8 cellular contexts compared by ENCODE assay signal in the genomic region with DNA sequence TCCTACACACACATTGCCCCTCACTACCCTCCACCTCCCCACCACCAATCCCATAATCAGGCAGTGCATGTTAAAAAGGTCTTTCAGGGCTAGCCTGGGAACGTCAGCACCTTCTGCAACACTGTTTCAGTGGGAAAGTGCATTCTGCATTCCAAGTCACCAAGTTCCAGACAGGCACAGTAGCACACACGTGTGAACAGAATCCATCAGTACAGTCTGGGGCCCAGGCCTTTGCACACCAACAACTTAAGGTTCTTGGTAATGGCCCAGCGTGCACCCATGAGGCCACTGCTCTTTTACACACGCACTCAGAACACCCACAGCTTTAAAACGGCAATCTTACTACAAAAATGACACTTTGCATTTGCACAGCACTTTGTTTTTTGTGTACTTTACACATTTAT. TPM values are rescaled to one million over a fixed set of nuclear protein-coding genes. Genes with fewer than 3 reads are reported as not detected.
A peak's percentile ranks its signal among the peaks of the same experiment; 100 is the strongest.
DNase-seq lines count a peak whose midpoint lies in the region; FAIRE-seq and TF ChIP-seq lines count a peak whose summit lies in the region.

No MANE protein-coding gene starts in this region.

- TF ChIP-seq CTCF in epithelial cell of proximal tubule (conservative IDR thresholded peaks at IDR 0.05; ENCODE audit: low read depth, low read length) (no peak), progenitor cell of endocrine pancreas (IDR thresholded peaks at IDR 0.05; ENCODE audit: unreplicated experiment) (no peak)

- peak overlapping the region; percentile 97 for H3K27ac Mint-ChIP-seq in progenitor cell of endocrine pancreas

- DNase-seq in EH (ENCODE audit: low read depth), result peak; percentile 54
- peak; percentile 37 for DNase-seq in RCC 7860 (ENCODE audit: low spot score)
- no peak for DNase-seq in epithelial cell of proximal tubule (ENCODE audit: low read depth)
- DNase-seq in progenitor cell of endocrine pancreas (ENCODE audit: low spot score, unreplicated experiment), result no peak
- no peak for DNase-seq in KG1 (lab: John Stamatoyannopoulos, UW)
- DNase-seq in NCI-H1105 treated with DMSO at 0.1 percent for 48 hours (lab: John Stamatoyannopoulos, UW), result no peak
- DNase-seq in DMS114 treated with DMSO at 0.1 percent for 48 hours (lab: John Stamatoyannopoulos, UW; ENCODE audit: unreplicated experiment), result no peak
- DNase-seq in NCI-H1694 treated with DMSO at 0.1 percent for 48 hours (lab: John Stamatoyannopoulos, UW), result no peak

- no peak for FAIRE-seq in RCC 7860 (lab: Jason Lieb, UNC)

- H3K27me3 Mint-ChIP-seq in progenitor cell of endocrine pancreas, result peaks cover 8% of the 10 kb centered on the region

- H3K4me3 ChIP-seq in epithelial cell of proximal tubule (ENCODE audit: low read depth, low read length), result peak overlapping the region; percentile 91

- H3K9me3 Mint-ChIP-seq in progenitor cell of endocrine pancreas (ENCODE audit: low read depth), result no peaks in the 10 kb centered on the region

- peak overlapping the region; percentile 87 for H3K4me3 Mint-ChIP-seq in progenitor cell of endocrine pancreas (ENCODE audit: low read depth)

- H3K4me1 Mint-ChIP-seq in progenitor cell of endocrine pancreas (ENCODE audit: low read depth), result peaks cover 62% of the 10 kb centered on the region

- H3K36me3 Mint-ChIP-seq in progenitor cell of endocrine pancreas (ENCODE audit: insufficient read depth), result peaks cover 6% of the 10 kb centered on the region

RNA-seq across cellular contexts. Expression of a gene that starts 1.2 kb away (rescaled TPM):
- total RNA-seq in epithelial cell of proximal tubule (2,958 and 3,295 TPM in 2 replicates), progenitor cell of endocrine pancreas (311 and 366 TPM in 2 replicates)

Comparison
In these comparisons a context has a peak if more than half of its experiments do, and no peak if none do; other contexts are left out.
1. DNase-seq: peak in EH (single experiment) and RCC 7860 (single experiment); none in epithelial cell of proximal tubule (single experiment), progenitor cell of endocrine pancreas (single experiment), KG1 (single experiment), NCI-H1105 treated with DMSO at 0.1 percent for 48 hours (single experiment), DMS114 treated with DMSO at 0.1 percent for 48 hours (single experiment) and NCI-H1694 treated with DMSO at 0.1 percent for 48 hours (single experiment).